1 cellular context compared by ENCODE assay signal in the genomic region with DNA sequence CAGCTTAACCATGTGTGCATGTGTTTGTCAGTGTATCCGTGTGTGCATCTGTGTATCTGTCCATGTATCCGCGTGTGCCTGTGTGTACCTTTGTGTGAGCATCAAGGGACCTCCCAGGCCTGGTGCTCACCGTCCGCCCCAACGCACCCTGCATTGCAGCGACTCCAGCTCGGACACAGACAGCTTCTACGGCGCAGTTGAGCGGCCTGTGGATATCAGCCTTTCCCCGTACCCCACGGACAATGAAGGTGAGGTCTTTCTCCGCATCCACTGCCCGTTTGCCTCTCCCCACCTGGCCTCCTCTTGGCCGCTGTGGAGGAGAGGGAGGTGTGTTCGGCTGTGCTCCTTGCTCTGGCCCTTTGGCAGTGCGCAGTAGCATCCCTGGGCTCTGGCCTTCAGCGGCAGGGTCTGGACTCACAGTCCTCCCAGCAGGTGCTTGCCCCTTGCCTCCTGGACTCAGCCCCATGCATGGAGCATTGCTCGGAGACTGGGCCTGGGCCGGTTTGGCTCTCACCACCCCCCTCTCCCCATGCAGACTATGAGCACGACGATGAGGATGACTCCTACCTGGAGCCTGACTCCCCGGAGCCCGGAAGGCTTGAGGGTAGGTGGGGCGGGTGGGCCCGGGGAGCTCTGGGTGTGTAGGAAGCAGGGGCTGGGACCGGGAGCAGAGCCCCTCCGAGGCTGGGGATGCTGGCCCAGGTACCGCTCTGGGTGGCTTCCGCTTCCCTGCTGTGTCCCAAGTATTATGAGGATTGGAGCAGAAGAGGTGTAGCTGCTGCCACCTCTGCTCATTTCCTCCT.
TF ChIP-seq lines count a peak whose summit lies in the region.

No MANE protein-coding gene starts in this region.

TF ChIP-seq in H1, 55 proteins besides CTCF, POLR2A, EP300 and RAD21:
- TF ChIP-seq POLR2AphosphoS5 (IDR thresholded peaks at IDR 0.05; ENCODE audit: low read depth, low read length) (no peak), GTF2F1 (IDR thresholded peaks at IDR 0.05; ENCODE audit: borderline replicate concordance, low read depth, low read length) (no peak), BRCA1 (IDR thresholded peaks at IDR 0.05; ENCODE audit: low read depth, low read length) (no peak), TCF12 (IDR thresholded peaks at IDR 0.05; ENCODE audit: low read depth, low read length) (no peak), NRF1 (IDR thresholded peaks at IDR 0.05; ENCODE audit: low read depth, low read length) (no peak), GABPA (IDR thresholded peaks at IDR 0.05; ENCODE audit: borderline replicate concordance, insufficient read depth, low read length) (no peak), EGR1 (IDR thresholded peaks at IDR 0.05; ENCODE audit: borderline replicate concordance, low read depth, low read length) (no peak), CHD1 (IDR thresholded peaks at IDR 0.05; ENCODE audit: low read depth, low read length) (no peak), BCL11A (IDR thresholded peaks at IDR 0.05; ENCODE audit: low read depth in 2 of 2, low read length in 2 of 2) (no peak), POU5F1 (IDR thresholded peaks at IDR 0.05; ENCODE audit: low read depth, low read length) (no peak), KDM1A (IDR thresholded peaks at IDR 0.05; ENCODE audit: borderline replicate concordance, low read length) (no peak), PHF8 (conservative IDR thresholded peaks at IDR 0.05; ENCODE audit: low read depth, low read length) (no peak), ATF3 (IDR thresholded peaks at IDR 0.05; ENCODE audit: insufficient read depth, low read depth, low read length) (no peak), SIRT6 (IDR thresholded peaks at IDR 0.05; ENCODE audit: low read length) (no peak), JUN (IDR thresholded peaks at IDR 0.05; ENCODE audit: low read depth, low read length) (no peak)
